In the genomic region with DNA sequence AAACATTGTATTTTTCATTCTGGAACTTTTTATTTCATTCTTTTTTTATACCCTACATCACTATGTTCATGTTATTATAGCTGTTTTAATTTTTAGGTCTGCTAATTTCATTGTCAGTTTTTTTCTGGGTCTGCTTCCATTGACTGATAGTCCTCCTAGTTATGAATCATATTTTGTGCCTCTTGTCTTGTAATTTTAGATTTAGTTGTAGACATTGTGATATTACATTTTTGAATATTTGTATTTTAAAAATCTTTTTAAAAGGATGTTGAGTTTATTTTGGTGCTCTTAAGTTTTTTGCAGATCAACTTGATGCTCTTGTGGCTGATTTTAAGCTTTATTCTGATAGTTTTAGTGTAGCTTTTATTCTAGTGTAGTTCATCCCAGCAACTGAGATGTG, we compare ENCODE assay signal across 39 cellular contexts.
"Had no signal": no experiment of that assay in that cellular context is flagged by ENCODE, and none has a peak within 500 bp of the region (broad histone marks: within the 10 kb centered on the region; RNA-seq: fewer than 3 reads in every experiment).

No MANE protein-coding gene starts in this region.

- H3K27me3 Mint-ChIP-seq: activated naive CD4-positive, alpha-beta T cell treated with anti-CD3 and anti-CD28 coated beads, Interleukin-2, amount 10 ng/mL, durations not matched to agents 7 days and 5 days; activated naive CD4-positive, alpha-beta T cell treated with anti-CD3 and anti-CD28 coated beads, Interleukin-2, amount 50 U/mL, for 24 hours; activated naive CD8-positive, alpha-beta T cell; activated naive CD8-positive, alpha-beta T cell treated with anti-CD3 and anti-CD28 coated beads for 36 hours; activated naive CD8-positive, alpha-beta T cell treated with anti-CD3 and anti-CD28 coated beads, Interleukin-2, amount 10 ng/mL, durations not matched to agents 7 days and 5 days; activated naive CD8-positive, alpha-beta T cell treated with anti-CD3 and anti-CD28 coated beads, Interleukin-2, amount 50 U/mL, for 24 hours; activated T-cell treated with anti-CD3 and anti-CD28 coated beads, Interleukin-2, amount 50 U/mL, for 24 hours; activated T-helper 17 cell treated with anti-CD3 and anti-CD28 coated beads, Interleukin-2, amount 50 U/mL, for 72 hours; brain; central memory CD8-positive, alpha-beta T cell had no signal

- H3K27ac ChIP-seq: adrenal gland, ascending aorta, body of pancreas, brain microvascular endothelial cell, breast epithelium, cardiac muscle cell had no signal

- ATAC-seq: activated naive CD4-positive, alpha-beta T cell treated with anti-CD3 and anti-CD28 coated beads, Interleukin-2, amount 50 U/mL, for 72 hours; activated naive CD8-positive, alpha-beta T cell treated with anti-CD3 and anti-CD28 coated beads, Interleukin-2, amount 50 U/mL, for 24 hours; activated T-cell treated with anti-CD3 and anti-CD28 coated beads, Interleukin-2, amount 50 U/mL, for 4 hours; activated T-cell treated with anti-CD3 and anti-CD28 coated beads, Interleukin-2, amount 50 U/mL, for 72 hours; activated T-helper 17 cell treated with anti-CD3 and anti-CD28 coated beads, Interleukin-2, amount 50 U/mL, for 72 hours; body of pancreas had no signal

- H3K36me3 ChIP-seq: adrenal gland, brain microvascular endothelial cell, breast epithelium had no signal

- H3K9me3 Mint-ChIP-seq: activated naive CD4-positive, alpha-beta T cell treated with anti-CD3 and anti-CD28 coated beads, Interleukin-2, amount 50 U/mL, for 72 hours; activated naive CD8-positive, alpha-beta T cell treated with anti-CD3 and anti-CD28 coated beads, Interleukin-2, amount 10 ng/mL, durations not matched to agents 7 days and 5 days; activated T-helper 1 cell treated with anti-CD3 and anti-CD28 coated beads, Interleukin-12 subunit alpha, Interleukin-12 subunit beta, Interleukin-2, Interleukin-4 antibody, amounts not matched to agents 30 ng/mL and 10 ng/mL and 1 ng/mL, durations not matched to agents 14 hours and 24 hours and 36 hours had no signal

- H3K9me3 ChIP-seq: body of pancreas had no signal

- H3K4me1 Mint-ChIP-seq: activated naive CD4-positive, alpha-beta T cell treated with anti-CD3 and anti-CD28 coated beads, Interleukin-2, amount 10 ng/mL, durations not matched to agents 7 days and 5 days; activated naive CD8-positive, alpha-beta T cell treated with anti-CD3 and anti-CD28 coated beads, Interleukin-2, amount 10 ng/mL, durations not matched to agents 7 days and 5 days; brain had no signal

- H3K4me3 ChIP-seq: adrenal gland, ascending aorta, body of pancreas, breast epithelium, cardiac muscle cell had no signal

- H3K27ac Mint-ChIP-seq: activated naive CD4-positive, alpha-beta T cell treated with anti-CD3 and anti-CD28 coated beads, Interleukin-2, amount 10 ng/mL, durations not matched to agents 7 days and 5 days; activated naive CD4-positive, alpha-beta T cell treated with anti-CD3 and anti-CD28 coated beads, Interleukin-2, amount 50 U/mL, for 24 hours; activated naive CD4-positive, alpha-beta T cell treated with anti-CD3 and anti-CD28 coated beads, Interleukin-2, amount 50 U/mL, for 72 hours; activated naive CD8-positive, alpha-beta T cell; activated naive CD8-positive, alpha-beta T cell treated with anti-CD3 and anti-CD28 coated beads for 36 hours; activated naive CD8-positive, alpha-beta T cell treated with anti-CD3 and anti-CD28 coated beads, Interleukin-2, amount 10 ng/mL, durations not matched to agents 7 days and 5 days; activated naive CD8-positive, alpha-beta T cell treated with anti-CD3 and anti-CD28 coated beads, Interleukin-2, amount 50 U/mL, for 24 hours; activated T-cell treated with anti-CD3 and anti-CD28 coated beads, Interleukin-2, amount 50 U/mL, for 24 hours; activated T-cell treated with anti-CD3 and anti-CD28 coated beads, Interleukin-2, amount 50 U/mL, for 72 hours; activated T-helper 1 cell treated with anti-CD3 and anti-CD28 coated beads, Interleukin-12 subunit alpha, Interleukin-12 subunit beta, Interleukin-2, Interleukin-4 antibody, amounts not matched to agents 30 ng/mL and 10 ng/mL and 1 ng/mL, durations not matched to agents 14 hours and 24 hours and 36 hours; activated T-helper 17 cell treated with anti-CD3 and anti-CD28 coated beads, Interleukin-2, amount 50 U/mL, for 72 hours; activated T-helper 2 cell treated with anti-CD3 and anti-CD28 coated beads, Interferon-gamma antibody, Interleukin-2, Interleukin-4, amounts not matched to agents 10 μg/mL and 5 μg/mL and 100 μg/mL, durations not matched to agents 14 hours and 24 hours and 36 hours; brain had no signal

- DNase-seq: activated effector memory CD4-positive, alpha-beta T cell treated with anti-CD3 and anti-CD28 coated beads, Interleukin-2, amount 50 U/mL, for 16 hours; activated effector memory CD4-positive, alpha-beta T cell treated with Interleukin-2 at 50 U/mL for 16 hours; activated gamma-delta T cell; activated gamma-delta T cell treated with Interleukin-2 at 50 U/mL for 16 hours; activated naive CD4-positive, alpha-beta T cell; activated naive CD4-positive, alpha-beta T cell treated with anti-CD3 and anti-CD28 coated beads, Interleukin-2, amount 10 ng/mL, durations not matched to agents 7 days and 5 days; activated naive CD4-positive, alpha-beta T cell treated with anti-CD3 and anti-CD28 coated beads, Interleukin-2, amount 50 U/mL, for 16 hours; activated naive CD4-positive, alpha-beta T cell treated with Interleukin-2 at 50 U/mL for 16 hours; activated naive CD8-positive, alpha-beta T cell treated with anti-CD3 and anti-CD28 coated beads for 36 hours; activated naive CD8-positive, alpha-beta T cell treated with anti-CD3 and anti-CD28 coated beads, Interleukin-2, amount 10 ng/mL, durations not matched to agents 7 days and 5 days; activated naive CD8-positive, alpha-beta T cell treated with anti-CD3 and anti-CD28 coated beads, Interleukin-2, amount 50 U/mL, for 24 hours; activated T-cell treated with anti-CD3 and anti-CD28 coated beads, Interleukin-2, amount 50 U/mL, for 1 hour; activated T-cell treated with anti-CD3 and anti-CD28 coated beads, Interleukin-2, amount 50 U/mL, for 24 hours; activated T-cell treated with anti-CD3 and anti-CD28 coated beads, Interleukin-2, amount 50 U/mL, for 4 hours; activated T-cell treated with anti-CD3 and anti-CD28 coated beads, Interleukin-2, amount 50 U/mL, for 48 hours; activated T-cell treated with anti-CD3 and anti-CD28 coated beads, Interleukin-2, amount 50 U/mL, for 72 hours; adrenal gland; amniotic stem cell; amygdala; anterior cingulate cortex; aorta; body of pancreas; brain microvascular endothelial cell; caudate nucleus; central memory CD4-positive, alpha-beta T cell; cerebellar nuclear complex had no signal

- H3K4me3 Mint-ChIP-seq: activated naive CD4-positive, alpha-beta T cell treated with anti-CD3 and anti-CD28 coated beads, Interleukin-2, amount 10 ng/mL, durations not matched to agents 7 days and 5 days; activated naive CD4-positive, alpha-beta T cell treated with anti-CD3 and anti-CD28 coated beads, Interleukin-2, amount 50 U/mL, for 24 hours; activated naive CD8-positive, alpha-beta T cell; activated naive CD8-positive, alpha-beta T cell treated with anti-CD3 and anti-CD28 coated beads for 36 hours; activated naive CD8-positive, alpha-beta T cell treated with anti-CD3 and anti-CD28 coated beads, Interleukin-2, amount 10 ng/mL, durations not matched to agents 7 days and 5 days; activated naive CD8-positive, alpha-beta T cell treated with anti-CD3 and anti-CD28 coated beads, Interleukin-2, amount 50 U/mL, for 24 hours; activated T-cell treated with anti-CD3 and anti-CD28 coated beads, Interleukin-2, amount 50 U/mL, for 24 hours; activated T-cell treated with anti-CD3 and anti-CD28 coated beads, Interleukin-2, amount 50 U/mL, for 4 hours; activated T-cell treated with anti-CD3 and anti-CD28 coated beads, Interleukin-2, amount 50 U/mL, for 72 hours; activated T-helper 1 cell treated with anti-CD3 and anti-CD28 coated beads, Interleukin-12 subunit alpha, Interleukin-12 subunit beta, Interleukin-2, Interleukin-4 antibody, amounts not matched to agents 30 ng/mL and 10 ng/mL and 1 ng/mL, durations not matched to agents 14 hours and 24 hours and 36 hours; activated T-helper 17 cell treated with anti-CD3 and anti-CD28 coated beads, Interleukin-2, amount 50 U/mL, for 72 hours; brain; central memory CD8-positive, alpha-beta T cell had no signal

- FAIRE-seq: astrocyte, bronchial epithelial cell had no signal

- H3K4me1 ChIP-seq: adrenal gland, ascending aorta, body of pancreas, breast epithelium had no signal
